ENCODE assay signal across 13 cellular contexts in genomic region chr5:51378778-51379652, GRCh38. TPM values are rescaled to one million over a fixed set of nuclear protein-coding genes. Genes with fewer than 3 reads are reported as not detected.
DNase-seq lines count a peak whose midpoint lies in the region; ATAC-seq, FAIRE-seq and TF ChIP-seq lines count a peak whose summit lies in the region.
"Had no signal": no experiment of that assay in that cellular context is flagged by ENCODE, and none has a peak within 500 bp of the region (broad histone marks: within the 10 kb centered on the region; RNA-seq: fewer than 3 reads in every experiment).

No MANE protein-coding gene starts in this region.

- no peaks in the 10 kb centered on the region for H4K20me1 ChIP-seq in astrocyte (ENCODE audit: insufficient read depth, low read length)

- TF ChIP-seq CTCF in astrocyte (IDR thresholded peaks at IDR 0.05; ENCODE audit: insufficient read depth, low read depth, low read length), result no peak

- FAIRE-seq in astrocyte (lab: Jason Lieb, UNC), result no peak
- no peak for FAIRE-seq in urothelium cell line (lab: Jason Lieb, UNC)
- FAIRE-seq: A549, GM18507, islet of Langerhans had no signal

- H3K4me3 ChIP-seq in astrocyte (ENCODE audit: insufficient read depth, low read depth, low read length), result no peak overlapping the region
- H3K4me3 ChIP-seq: A549 had no signal

- peak overlapping the region; percentile 60 for H3K4me2 ChIP-seq in astrocyte (ENCODE audit: low read length)
- H3K4me2 ChIP-seq: A549 had no signal

- ATAC-seq in left lobe of liver (peak; percentile 68), GM18873 (IDR thresholded peaks at IDR 0.05; ENCODE audit: low FRiP score, unreplicated experiment) (no peak), HG03521 (IDR thresholded peaks at IDR 0.05; ENCODE audit: unreplicated experiment) (no peak)
- ATAC-seq: A549 had no signal

- H3K9me3 ChIP-seq in astrocyte (ENCODE audit: insufficient read depth, low read depth, low read length), result no peaks in the 10 kb centered on the region

- peak overlapping the region; percentile 82 for H3K4me3 Mint-ChIP-seq in astrocyte (ENCODE audit: unreplicated experiment)

- H3K9ac ChIP-seq in astrocyte (ENCODE audit: low read length), result no peak overlapping the region

- peak; percentile 48 for DNase-seq in NCI-H2107 treated with DMSO at 0.1 percent for 48 hours (lab: John Stamatoyannopoulos, UW; ENCODE audit: unreplicated experiment)
- DNase-seq in NCI-H2107 (lab: John Stamatoyannopoulos, UW), result no peak
- DNase-seq in astrocyte (ENCODE audit: low read depth), result peak; percentile 4
- no peak for DNase-seq in left lobe of liver (ENCODE audit: low spot score)
- DNase-seq in urothelium cell line (ENCODE audit: low spot score), result peak; percentile 58
- no peak for DNase-seq in activated CD4-positive, alpha-beta T cell treated with anti-CD3 and anti-CD28 coated beads for 4 hours
- DNase-seq: amniotic stem cell; stimulated activated CD4-positive, alpha-beta T cell treated with anti-CD3 and anti-CD28 coated beads, Interleukin-4, amount 100 ng/mL, for 4 hours had no signal

- no peaks in the 10 kb centered on the region for H3K36me3 ChIP-seq in astrocyte (ENCODE audit: insufficient read depth, low read length)

- H2AFZ ChIP-seq in astrocyte (ENCODE audit: low read depth, low read length), result no peak overlapping the region

- no peaks in the 10 kb centered on the region for H3K79me2 ChIP-seq in astrocyte (ENCODE audit: insufficient read depth, low read length)

- H3K4me1 ChIP-seq in astrocyte (ENCODE audit: insufficient read depth, low read length), result peaks cover 4% of the 10 kb centered on the region
- H3K4me1 ChIP-seq: A549 had no signal

- no peaks in the 10 kb centered on the region for H3K9me3 Mint-ChIP-seq in astrocyte (ENCODE audit: unreplicated experiment)

- peaks cover 23% of the 10 kb centered on the region for H3K4me1 Mint-ChIP-seq in astrocyte (ENCODE audit: low read depth, unreplicated experiment)

- H3K27ac ChIP-seq in astrocyte (ENCODE audit: low read depth, low read length), result no peak overlapping the region
- H3K27ac ChIP-seq: A549 had no signal

- peaks cover 74% of the 10 kb centered on the region for H3K27me3 ChIP-seq in astrocyte (ENCODE audit: insufficient read depth, low read length)

- H3K27ac Mint-ChIP-seq in astrocyte (ENCODE audit: unreplicated experiment), result peak overlapping the region; percentile 77

- H3K36me3 Mint-ChIP-seq in astrocyte (ENCODE audit: low read depth, unreplicated experiment), result no peaks in the 10 kb centered on the region

- peaks cover 80% of the 10 kb centered on the region for H3K27me3 Mint-ChIP-seq in astrocyte (ENCODE audit: low read depth, unreplicated experiment)

RNA-seq across cellular contexts. Expression of gene ISL1, which starts 4.2 kb away (rescaled TPM):
- total RNA-seq in astrocyte, result 1.8 and 5.4 TPM in 2 replicates
- not detected for total RNA-seq in left lobe of liver

Comparison
In these comparisons a context has a peak if more than half of its experiments do, and no peak if none do; other contexts are left out.
1. DNase-seq: peak in NCI-H2107 treated with DMSO at 0.1 percent for 48 hours (single experiment), astrocyte (single experiment) and urothelium cell line (single experiment); none in NCI-H2107 (single experiment), left lobe of liver (single experiment) and activated CD4-positive, alpha-beta T cell treated with anti-CD3 and anti-CD28 coated beads for 4 hours (0 of 2).